In the genomic region with DNA sequence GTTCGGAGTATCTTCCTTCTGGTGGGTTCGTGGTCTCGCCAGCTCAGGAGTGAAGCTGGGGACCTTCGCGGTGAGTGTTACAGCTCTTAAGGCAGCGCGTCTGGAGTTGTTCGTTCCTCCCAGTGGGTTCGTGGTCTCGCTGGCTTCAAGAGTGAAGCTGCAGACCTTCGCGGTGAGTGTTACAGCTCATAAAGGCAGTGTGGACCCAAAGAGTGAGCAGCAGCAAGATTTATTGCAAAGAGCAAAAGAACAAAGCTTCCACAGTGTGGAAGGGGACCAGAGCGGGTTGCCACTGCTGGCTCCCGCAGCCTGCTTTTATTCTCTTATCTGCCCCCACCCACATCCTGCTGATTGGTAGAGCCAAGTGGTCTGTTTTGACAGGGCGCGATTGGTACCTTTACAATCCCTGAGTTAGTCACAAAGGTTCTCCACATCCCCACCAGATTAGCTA, we compare ENCODE assay signal across 8 cellular contexts.
A peak's percentile ranks its signal among the peaks of the same experiment; 100 is the strongest.
DNase-seq lines count a peak whose midpoint lies in the region; ATAC-seq and TF ChIP-seq lines count a peak whose summit lies in the region.
"Not testable (repeated sequence)": the region's sequence is repeated elsewhere in the genome, so short reads cannot be mapped to it uniquely, and the experiment has no call there.

No MANE protein-coding gene starts in this region.

- not testable (repeated sequence) for TF ChIP-seq POLR2A in erythroblast (IDR thresholded peaks at IDR 0.05; ENCODE audit: low read length); spleen (IDR thresholded peaks at IDR 0.05)

- intact Hi-C loops in CD4-positive, alpha-beta T cell (cut with DNase I, micrococcal nuclease); spleen (cut with DNase I; ENCODE audit: low total_unique reads): not testable (repeated sequence)

- H3K27ac Mint-ChIP-seq in CD4-positive, alpha-beta T cell: peak overlapping the region; percentile 95
- H3K27ac Mint-ChIP-seq in T-helper 2 cell treated with Interferon-gamma antibody and Interleukin-4, amounts not matched to agents 5 μg/mL and 100 μg/mL, for 36 hours: peak overlapping the region; percentile 90
- H3K27ac Mint-ChIP-seq in activated CD4-positive, alpha-beta memory T cell treated with anti-CD3 and anti-CD28 coated beads, Interleukin-2, amount 10 ng/mL, durations not matched to agents 7 days and 5 days: peak overlapping the region; percentile 83
- peak overlapping the region; percentile 90 for H3K27ac Mint-ChIP-seq in activated T-cell treated with anti-CD3 and anti-CD28 coated beads, Interleukin-2, amount 50 U/mL, for 24 hours
- H3K27ac Mint-ChIP-seq in activated naive CD4-positive, alpha-beta T cell treated with anti-CD3 and anti-CD28 coated beads, Interleukin-2, amount 50 U/mL, for 24 hours: peak overlapping the region; percentile 99
- peak overlapping the region; percentile 91 for H3K27ac Mint-ChIP-seq in stimulated activated effector memory CD8-positive, alpha-beta T cell treated with anti-CD3 and anti-CD28 coated beads, Interleukin-12 subunit alpha, Interleukin-12 subunit beta, amount 100 ng/mL, for 72 hours

- H3K4me3 ChIP-seq in spleen: not testable (repeated sequence)

- WGBS in spleen, 5 donors: 67 to 95% (median 78%) methylated on average over 16 of the region's 16 CpGs

- H3K36me3 ChIP-seq in spleen: not testable (repeated sequence)

- not testable (repeated sequence) for H3K9me3 ChIP-seq in CD4-positive, alpha-beta T cell (ENCODE audit: control insufficient read depth, low read length); spleen

- H3K27ac ChIP-seq in CD4-positive, alpha-beta T cell (ENCODE audit: low read depth, low read length): not testable (repeated sequence)
- peak overlapping the region in 7 of 8 donors; percentile 43 to 91 (median 82) for H3K27ac ChIP-seq in spleen

- DNase-seq in CD4-positive, alpha-beta T cell: peak in 8 of 10 experiments; percentile 6 to 53 (median 23)
- DNase-seq in T-helper 2 cell treated with Interferon-gamma antibody and Interleukin-4, amounts not matched to agents 5 μg/mL and 100 μg/mL, for 36 hours (ENCODE audit: low spot score): peak; percentile 30
- DNase-seq in activated CD4-positive, alpha-beta memory T cell treated with anti-CD3 and anti-CD28 coated beads, Interleukin-2, amount 10 ng/mL, durations not matched to agents 7 days and 5 days: peak; percentile 36
- peak; percentile 57 for DNase-seq in activated T-cell treated with anti-CD3 and anti-CD28 coated beads, Interleukin-2, amount 50 U/mL, for 24 hours
- DNase-seq in erythroblast (lab: John Stamatoyannopoulos, UW): peak; percentile 31 to 42
- DNase-seq in spleen: not testable (repeated sequence)
- DNase-seq in stimulated activated effector memory CD8-positive, alpha-beta T cell treated with anti-CD3 and anti-CD28 coated beads, Interleukin-12 subunit alpha, Interleukin-12 subunit beta, amount 100 ng/mL, for 72 hours (ENCODE audit: low spot score in 2 of 2): peak in 1 of 2 donors; percentile 71

- peaks cover 91% of the 10 kb centered on the region for H3K4me1 Mint-ChIP-seq in CD4-positive, alpha-beta T cell (ENCODE audit: low read depth)
- peaks cover 62% of the 10 kb centered on the region for H3K4me1 Mint-ChIP-seq in T-helper 2 cell treated with Interferon-gamma antibody and Interleukin-4, amounts not matched to agents 5 μg/mL and 100 μg/mL, for 36 hours (ENCODE audit: low read depth)
- H3K4me1 Mint-ChIP-seq in activated CD4-positive, alpha-beta memory T cell treated with anti-CD3 and anti-CD28 coated beads, Interleukin-2, amount 10 ng/mL, durations not matched to agents 7 days and 5 days: peaks cover 64% of the 10 kb centered on the region
- peaks cover 81% of the 10 kb centered on the region for H3K4me1 Mint-ChIP-seq in activated T-cell treated with anti-CD3 and anti-CD28 coated beads, Interleukin-2, amount 50 U/mL, for 24 hours (ENCODE audit: low read depth)
- H3K4me1 Mint-ChIP-seq in activated naive CD4-positive, alpha-beta T cell treated with anti-CD3 and anti-CD28 coated beads, Interleukin-2, amount 50 U/mL, for 24 hours: peaks cover 91% of the 10 kb centered on the region
- H3K4me1 Mint-ChIP-seq in stimulated activated effector memory CD8-positive, alpha-beta T cell treated with anti-CD3 and anti-CD28 coated beads, Interleukin-12 subunit alpha, Interleukin-12 subunit beta, amount 100 ng/mL, for 72 hours: peaks cover 54% of the 10 kb centered on the region

- H3K9me3 Mint-ChIP-seq in CD4-positive, alpha-beta T cell; T-helper 2 cell treated with Interferon-gamma antibody and Interleukin-4, amounts not matched to agents 5 μg/mL and 100 μg/mL, for 36 hours; activated CD4-positive, alpha-beta memory T cell treated with anti-CD3 and anti-CD28 coated beads, Interleukin-2, amount 10 ng/mL, durations not matched to agents 7 days and 5 days; activated naive CD4-positive, alpha-beta T cell treated with anti-CD3 and anti-CD28 coated beads, Interleukin-2, amount 50 U/mL, for 24 hours; stimulated activated effector memory CD8-positive, alpha-beta T cell treated with anti-CD3 and anti-CD28 coated beads, Interleukin-12 subunit alpha, Interleukin-12 subunit beta, amount 100 ng/mL, for 72 hours: not testable (repeated sequence)
- peaks cover 10% of the 10 kb centered on the region for H3K9me3 Mint-ChIP-seq in activated T-cell treated with anti-CD3 and anti-CD28 coated beads, Interleukin-2, amount 50 U/mL, for 24 hours

- peaks cover 16 to 53% (median 36%) of the 10 kb centered on the region in 6 donors for H3K4me1 ChIP-seq in spleen

- ATAC-seq in CD4-positive, alpha-beta T cell (ENCODE audit: poor library complexity); stimulated activated effector memory CD8-positive, alpha-beta T cell treated with anti-CD3 and anti-CD28 coated beads, Interleukin-12 subunit alpha, Interleukin-12 subunit beta, amount 100 ng/mL, for 72 hours: not testable (repeated sequence)

- not testable (repeated sequence) for H3K27me3 ChIP-seq in CD4-positive, alpha-beta T cell (ENCODE audit: control insufficient read depth, insufficient read depth, low read length); spleen (replicated peaks in 1 of 7)

- not testable (repeated sequence) for H3K36me3 Mint-ChIP-seq in CD4-positive, alpha-beta T cell (ENCODE audit: low read depth); activated naive CD4-positive, alpha-beta T cell treated with anti-CD3 and anti-CD28 coated beads, Interleukin-2, amount 50 U/mL, for 24 hours; stimulated activated effector memory CD8-positive, alpha-beta T cell treated with anti-CD3 and anti-CD28 coated beads, Interleukin-12 subunit alpha, Interleukin-12 subunit beta, amount 100 ng/mL, for 72 hours
- peaks cover 16% of the 10 kb centered on the region for H3K36me3 Mint-ChIP-seq in T-helper 2 cell treated with Interferon-gamma antibody and Interleukin-4, amounts not matched to agents 5 μg/mL and 100 μg/mL, for 36 hours (ENCODE audit: low read depth)
- H3K36me3 Mint-ChIP-seq in activated CD4-positive, alpha-beta memory T cell treated with anti-CD3 and anti-CD28 coated beads, Interleukin-2, amount 10 ng/mL, durations not matched to agents 7 days and 5 days (ENCODE audit: low read depth): peaks cover 16% of the 10 kb centered on the region
- peaks cover 12% of the 10 kb centered on the region for H3K36me3 Mint-ChIP-seq in activated T-cell treated with anti-CD3 and anti-CD28 coated beads, Interleukin-2, amount 50 U/mL, for 24 hours (ENCODE audit: low read depth)

- CTCF ChIA-PET in CD4-positive, alpha-beta T cell (lab: Charles Lee): not testable (repeated sequence)
- CTCF ChIA-PET in activated CD4-positive, alpha-beta memory T cell treated with anti-CD3 and anti-CD28 coated beads, Interleukin-2, amount 10 ng/mL, durations not matched to agents 7 days and 5 days (lab: Charles Lee): interaction anchor here (1.0 to 6.0 kb wide), 2 partner anchors 261 to 1024 kb away, joined by 3 to 44 read pairs; partner anchors contain the start of gene BTG1

- peak overlapping the region; percentile 89 for H3K4me3 Mint-ChIP-seq in CD4-positive, alpha-beta T cell
- H3K4me3 Mint-ChIP-seq in T-helper 2 cell treated with Interferon-gamma antibody and Interleukin-4, amounts not matched to agents 5 μg/mL and 100 μg/mL, for 36 hours: peak overlapping the region; percentile 71
- H3K4me3 Mint-ChIP-seq in activated CD4-positive, alpha-beta memory T cell treated with anti-CD3 and anti-CD28 coated beads, Interleukin-2, amount 10 ng/mL, durations not matched to agents 7 days and 5 days: peak overlapping the region; percentile 60
- peak overlapping the region; percentile 71 for H3K4me3 Mint-ChIP-seq in activated T-cell treated with anti-CD3 and anti-CD28 coated beads, Interleukin-2, amount 50 U/mL, for 24 hours
- peak overlapping the region; percentile 91 for H3K4me3 Mint-ChIP-seq in activated naive CD4-positive, alpha-beta T cell treated with anti-CD3 and anti-CD28 coated beads, Interleukin-2, amount 50 U/mL, for 24 hours
- H3K4me3 Mint-ChIP-seq in stimulated activated effector memory CD8-positive, alpha-beta T cell treated with anti-CD3 and anti-CD28 coated beads, Interleukin-12 subunit alpha, Interleukin-12 subunit beta, amount 100 ng/mL, for 72 hours: peak overlapping the region; percentile 47

- POLR2A ChIA-PET in CD4-positive, alpha-beta T cell (lab: Charles Lee): interaction anchor here (0.6 to 10.5 kb wide), 7 partner anchors 8 to 355 kb away, joined by 3 to 210 read pairs (median 3); partner anchors contain the start of gene BTG1
- POLR2A ChIA-PET in activated CD4-positive, alpha-beta memory T cell treated with anti-CD3 and anti-CD28 coated beads, Interleukin-2, amount 10 ng/mL, durations not matched to agents 7 days and 5 days (lab: Charles Lee): interaction anchor here (0.7 to 12.8 kb wide), 8 partner anchors 26 to 261 kb away, joined by 3 to 327 read pairs (median 14); partner anchors contain the start of gene BTG1

- not testable (repeated sequence) for H3K27me3 Mint-ChIP-seq in CD4-positive, alpha-beta T cell; T-helper 2 cell treated with Interferon-gamma antibody and Interleukin-4, amounts not matched to agents 5 μg/mL and 100 μg/mL, for 36 hours (ENCODE audit: low read depth); activated CD4-positive, alpha-beta memory T cell treated with anti-CD3 and anti-CD28 coated beads, Interleukin-2, amount 10 ng/mL, durations not matched to agents 7 days and 5 days; activated T-cell treated with anti-CD3 and anti-CD28 coated beads, Interleukin-2, amount 50 U/mL, for 24 hours; activated naive CD4-positive, alpha-beta T cell treated with anti-CD3 and anti-CD28 coated beads, Interleukin-2, amount 50 U/mL, for 24 hours

- not testable (repeated sequence) for TF ChIP-seq CTCF in CD4-positive, alpha-beta T cell (IDR thresholded peaks at IDR 0.05); spleen (IDR thresholded peaks at IDR 0.05 in 8 of 11, conservative IDR thresholded peaks at IDR 0.05 in 3 of 11)
